Comparison of ENCODE assay signal across 13 cellular contexts in genomic region chr3:44996556-44996969, GRCh38. TPM values are rescaled to one million over a fixed set of nuclear protein-coding genes. Genes with fewer than 3 reads are reported as not detected.
DNase-seq lines count a peak whose midpoint lies in the region; ATAC-seq, FAIRE-seq and TF ChIP-seq lines count a peak whose summit lies in the region.
"Had no signal": no experiment of that assay in that cellular context is flagged by ENCODE, and none has a peak within 500 bp of the region (broad histone marks: within the 10 kb centered on the region; RNA-seq: fewer than 3 reads in every experiment).

No MANE protein-coding gene starts in this region.

- no peaks in the 10 kb centered on the region for H3K9me3 Mint-ChIP-seq in central memory CD8-positive, alpha-beta T cell

- H3K4me3 ChIP-seq in gastrocnemius medialis (peak overlapping the region in 1 of 4 donors; percentile 21), prostate gland (no peak overlapping the region), kidney (ENCODE audit: low read length in 2 of 2) (no peak overlapping the region)

- ATAC-seq in GM18907 (IDR thresholded peaks at IDR 0.05; ENCODE audit: unreplicated experiment) (peak; percentile 61), HG03460 (IDR thresholded peaks at IDR 0.05; ENCODE audit: unreplicated experiment) (peak; percentile 56), gastrocnemius medialis (peak; percentile 88 to 92), foreskin keratinocyte (no peak)
- ATAC-seq in central memory CD8-positive, alpha-beta T cell (replicated peaks; ENCODE audit: extremely low read depth, poor library complexity, severe bottlenecking), result no peak

- intact Hi-C loops in gastrocnemius medialis (cut with DNase I; ENCODE audit: low total_unique reads) (no loop called here), prostate gland (cut with DNase I) (no loop called here), kidney (cut with DNase I) (no loop called here)

- in situ Hi-C loops in gastrocnemius medialis (cut with MboI; ENCODE audit: low sequenced_read_pairs in 4 of 4), result no loop called here

- H3K4me1 ChIP-seq in gastrocnemius medialis (peaks cover 28 to 42% of the 10 kb centered on the region in 2 donors), foreskin keratinocyte (peaks cover 28% of the 10 kb centered on the region), prostate gland (replicated peaks) (no peaks in the 10 kb centered on the region), kidney (ENCODE audit: control insufficient read depth in 1 of 2, insufficient read depth in 1 of 2, low read depth in 1 of 2, low read length in 2 of 2) (peaks cover 13 to 19% of the 10 kb centered on the region in 2 donors)

- H3K9ac ChIP-seq in kidney (ENCODE audit: low read length in 2 of 2), result no peak overlapping the region

- WGBS in prostate gland, result 47% methylated on average over 3 of the region's 3 CpGs

- peak overlapping the region; percentile 59 for H3K27ac Mint-ChIP-seq in central memory CD8-positive, alpha-beta T cell (ENCODE audit: low read depth)

- H3K27me3 Mint-ChIP-seq in central memory CD8-positive, alpha-beta T cell, result no peaks in the 10 kb centered on the region

- no peak for DNase-seq in central memory CD8-positive, alpha-beta T cell (ENCODE audit: low spot score in 2 of 2)
- DNase-seq in gastrocnemius medialis (peak in 1 of 2 donors; percentile 51), foreskin keratinocyte (no peak), prostate gland (ENCODE audit: low spot score) (no peak), kidney (no peak)
- DNase-seq: activated naive CD4-positive, alpha-beta T cell treated with anti-CD3 and anti-CD28 coated beads, Interleukin-2, amount 50 U/mL, for 16 hours; dermis blood vessel endothelial cell; NCI-H82 had no signal

- FAIRE-seq in kidney (lab: Jason Lieb, UNC), result no peak
- FAIRE-seq: D721Med, keratinocyte had no signal

- H3K27me3 ChIP-seq in gastrocnemius medialis (no peaks in the 10 kb centered on the region), foreskin keratinocyte (no peaks in the 10 kb centered on the region), prostate gland (replicated peaks; ENCODE audit: insufficient read depth) (no peaks in the 10 kb centered on the region)

- H3K36me3 ChIP-seq in gastrocnemius medialis (peaks cover 0 to 31% of the 10 kb centered on the region in 2 donors), prostate gland (no peaks in the 10 kb centered on the region), kidney (ENCODE audit: control insufficient read depth in 1 of 2, insufficient read depth in 2 of 2, low read length in 2 of 2) (peaks cover 14 to 19% of the 10 kb centered on the region in 2 donors)

- H3K4me3 Mint-ChIP-seq in central memory CD8-positive, alpha-beta T cell, result no peak overlapping the region

- TF ChIP-seq CTCF in gastrocnemius medialis (IDR thresholded peaks at IDR 0.05 in 4 of 5, conservative IDR thresholded peaks at IDR 0.05 in 1 of 5), result no peak
- TF ChIP-seq CTCF in foreskin keratinocyte (conservative IDR thresholded peaks at IDR 0.05), result no peak
- no peak for TF ChIP-seq CTCF in prostate gland (IDR thresholded peaks at IDR 0.05)
- TF ChIP-seq CTCF in kidney (IDR thresholded peaks at IDR 0.05; ENCODE audit: borderline replicate concordance, extremely low read depth, insufficient read depth), result no peak

- H3K36me3 Mint-ChIP-seq in central memory CD8-positive, alpha-beta T cell (ENCODE audit: insufficient read depth), result peaks cover 23% of the 10 kb centered on the region

- peaks cover 22% of the 10 kb centered on the region for H3K4me1 Mint-ChIP-seq in central memory CD8-positive, alpha-beta T cell

- TF ChIP-seq POLR2A in gastrocnemius medialis (IDR thresholded peaks at IDR 0.05) (no peak), prostate gland (IDR thresholded peaks at IDR 0.05) (no peak)

- H3K27ac ChIP-seq in gastrocnemius medialis, result peak overlapping the region; percentile 61 to 89 (median 71)
- no peak overlapping the region for H3K27ac ChIP-seq in foreskin keratinocyte
- H3K27ac ChIP-seq in prostate gland, result no peak overlapping the region
- H3K27ac ChIP-seq in kidney (ENCODE audit: low read depth in 2 of 2, low read length in 2 of 2), result peak overlapping the region in 1 of 2 donors; percentile 19

- H3K9me3 ChIP-seq in gastrocnemius medialis, result no peaks in the 10 kb centered on the region
- H3K9me3 ChIP-seq in prostate gland, result no peaks in the 10 kb centered on the region
- no peaks in the 10 kb centered on the region for H3K9me3 ChIP-seq in kidney (ENCODE audit: control insufficient read depth in 1 of 2, low read length in 2 of 2)

RNA-seq across cellular contexts. Expression of gene EXOSC7, which starts 20.5 kb away (rescaled TPM):
- total RNA-seq in gastrocnemius medialis (10 to 100 TPM; 57.4 to 80.3 (median 60.9) TPM), foreskin keratinocyte (63.3 and 66.8 TPM in 2 replicates), prostate gland (10 to 100 TPM; 55.2 to 56.2 TPM), kidney (43.8 TPM)
- polyA plus RNA-seq in foreskin keratinocyte (71.8 and 78.1 TPM in 2 replicates), kidney (ENCODE audit: insufficient read depth, low read depth, low replicate concordance) (71.8 TPM)

RNA-seq across cellular contexts. Expression of gene ZDHHC3, which starts 20.6 kb away (rescaled TPM):
- total RNA-seq in gastrocnemius medialis (10 to 100 TPM; 66.2 to 90.5 (median 74.5) TPM), foreskin keratinocyte (80.5 and 84.2 TPM in 2 replicates), prostate gland (10 to 100 TPM; 64.6 to 91.7 TPM), kidney (71.5 TPM)
- polyA plus RNA-seq in foreskin keratinocyte (63.5 and 73.5 TPM in 2 replicates), kidney (ENCODE audit: insufficient read depth, low read depth, low replicate concordance) (60.2 TPM)

RNA-seq across cellular contexts. Expression of gene CLEC3B, which starts 29.5 kb away (rescaled TPM):
- 10 to 100 TPM; 14.5 to 23.4 (median 20.7) TPM for total RNA-seq in gastrocnemius medialis
- not detected in 2 replicates for total RNA-seq in foreskin keratinocyte
- polyA plus RNA-seq in foreskin keratinocyte, result not detected in 2 replicates
- total RNA-seq in prostate gland, result 10 to 100 TPM; 16.0 to 61.1 TPM
- 45.3 TPM for total RNA-seq in kidney
- 284 TPM for polyA plus RNA-seq in kidney (ENCODE audit: insufficient read depth, low read depth, low replicate concordance)
- total RNA-seq: HT1080 had no signal
- polyA plus RNA-seq: keratinocyte had no signal

Comparison
In these comparisons a context has a peak if more than half of its experiments do, and no peak if none do; other contexts are left out.
1. ATAC-seq: peak in GM18907 (single experiment), HG03460 (single experiment) and gastrocnemius medialis (2 of 2); none in central memory CD8-positive, alpha-beta T cell (single experiment) and foreskin keratinocyte (single experiment).
2. H3K27ac ChIP-seq: peak in gastrocnemius medialis (4 of 4); none in foreskin keratinocyte (single experiment) and prostate gland (0 of 2).
3. RNA of gene CLEC3B, which starts 29.5 kb away (total RNA-seq): 16.0 to 61.1 TPM in prostate gland, 45.3 TPM in kidney (single experiment) and 14.5 to 23.4 TPM in gastrocnemius medialis; not detected in foreskin keratinocyte; every median in the first group is over 10 times any median in the second.